Comparison of ENCODE assay signal across 25 cellular contexts in genomic region chr2:206823178-206823577, GRCh38. TPM values are rescaled to one million over a fixed set of nuclear protein-coding genes. Genes with fewer than 3 reads are reported as not detected.
A peak's percentile ranks its signal among the peaks of the same experiment; 100 is the strongest.
DNase-seq lines count a peak whose midpoint lies in the region; ATAC-seq and TF ChIP-seq lines count a peak whose summit lies in the region.
"Had no signal": no experiment of that assay in that cellular context is flagged by ENCODE, and none has a peak within 500 bp of the region (broad histone marks: within the 10 kb centered on the region; RNA-seq: fewer than 3 reads in every experiment).

No MANE protein-coding gene starts in this region.

- H3K4me3 Mint-ChIP-seq in neural crest cell: no peak overlapping the region
- no peak overlapping the region for H3K4me3 Mint-ChIP-seq in activated CD4-positive, alpha-beta memory T cell treated with anti-CD3 and anti-CD28 coated beads for 36 hours
- H3K4me3 Mint-ChIP-seq: activated T-cell treated with anti-CD3 and anti-CD28 coated beads, Interleukin-2, amount 50 U/mL, for 72 hours; CD8-positive, alpha-beta T cell; stimulated activated memory B cell treated with anti-CD40 and anti-IgM and Interleukin-4, amounts not matched to agents 10 μg/mL and 1 μg/mL and 100 μg/mL, for 72 hours had no signal

- POLR2A ChIA-PET in activated CD4-positive, alpha-beta memory T cell treated with anti-CD3 and anti-CD28 coated beads for 36 hours (lab: Charles Lee): no interaction called here

- in situ Hi-C loops in transverse colon (cut with MboI; ENCODE audit: low pct_ligation_motif_present in 1 of 4, low pct_unique_long_range_greater_than_20kb in 1 of 4, low sequenced_read_pairs in 3 of 4): no loop called here

- no peaks in the 10 kb centered on the region for H3K27me3 Mint-ChIP-seq in neural crest cell (ENCODE audit: low read depth)
- no peaks in the 10 kb centered on the region for H3K27me3 Mint-ChIP-seq in activated CD4-positive, alpha-beta memory T cell treated with anti-CD3 and anti-CD28 coated beads for 36 hours
- H3K27me3 Mint-ChIP-seq: stimulated activated memory B cell treated with anti-CD40 and anti-IgM and Interleukin-4, amounts not matched to agents 10 μg/mL and 1 μg/mL and 100 μg/mL, for 72 hours had no signal

- CTCF ChIA-PET in activated CD4-positive, alpha-beta memory T cell treated with anti-CD3 and anti-CD28 coated beads for 36 hours (lab: Charles Lee): interaction anchor here (0.8 kb wide), 1 partner anchor 650 kb away, joined by 3 read pairs; no protein-coding TSS in a partner anchor

- TF ChIP-seq EP300 in transverse colon (IDR thresholded peaks at IDR 0.05; ENCODE audit: low read depth): peak; percentile 37

- intact Hi-C loops in left ventricle myocardium inferior (cut with micrococcal nuclease) (no loop called here), transverse colon (cut with DNase I; ENCODE audit: low total_unique reads) (no loop called here), spleen (cut with DNase I; ENCODE audit: low total_unique reads) (no loop called here), mucosa of descending colon (cut with DNase I, micrococcal nuclease) (no loop called here)
- intact Hi-C loops in activated CD4-positive, alpha-beta memory T cell treated with anti-CD3 and anti-CD28 coated beads for 36 hours (cut with micrococcal nuclease): no loop called here

- no peaks in the 10 kb centered on the region for H3K9me3 ChIP-seq in left ventricle myocardium inferior (replicated peaks)
- no peaks in the 10 kb centered on the region for H3K9me3 ChIP-seq in transverse colon
- H3K9me3 ChIP-seq in spleen: no peaks in the 10 kb centered on the region
- H3K9me3 ChIP-seq in mucosa of descending colon: no peaks in the 10 kb centered on the region
- H3K9me3 ChIP-seq: esophagus squamous epithelium had no signal

- DNase-seq in left ventricle myocardium inferior: no peak
- DNase-seq in neural crest cell (ENCODE audit: low read depth, low spot score): no peak
- no peak for DNase-seq in transverse colon
- DNase-seq in spleen: no peak
- no peak for DNase-seq in mucosa of descending colon
- DNase-seq in activated CD4-positive, alpha-beta memory T cell treated with anti-CD3 and anti-CD28 coated beads for 36 hours: no peak
- DNase-seq: activated CD4-positive, alpha-beta T cell treated with anti-CD3 and anti-CD28 coated beads for 1 hour; activated naive CD4-positive, alpha-beta T cell treated with anti-CD3 and anti-CD28 coated beads, Interleukin-2, amount 50 U/mL, for 16 hours; activated T-cell treated with anti-CD3 and anti-CD28 coated beads, Interleukin-2, amount 50 U/mL, for 72 hours; aorta; CD8-positive, alpha-beta T cell; cerebellar nuclear complex; DMS79; effector CD8-positive, alpha-beta T cell; esophagus squamous epithelium; NCI-H1092 treated with DMSO at 0.1 percent for 48 hours; NCI-H2029 treated with DMSO at 0.1 percent for 48 hours; NCI-H446 treated with DMSO at 0.1 percent for 48 hours; RPMI8226; stimulated activated CD4-positive, alpha-beta T cell treated with anti-CD3 and anti-CD28 coated beads, Interleukin-1b, Interleukin-23, amount 100 ng/mL, for 48 hours; T-helper 9 cell had no signal

- peaks cover 8% of the 10 kb centered on the region for H3K4me1 Mint-ChIP-seq in neural crest cell
- no peaks in the 10 kb centered on the region for H3K4me1 Mint-ChIP-seq in activated CD4-positive, alpha-beta memory T cell treated with anti-CD3 and anti-CD28 coated beads for 36 hours (ENCODE audit: low read depth)
- H3K4me1 Mint-ChIP-seq: stimulated activated memory B cell treated with anti-CD40 and anti-IgM and Interleukin-4, amounts not matched to agents 10 μg/mL and 1 μg/mL and 100 μg/mL, for 72 hours had no signal

- H3K9me3 Mint-ChIP-seq in neural crest cell: no peaks in the 10 kb centered on the region
- H3K9me3 Mint-ChIP-seq in activated CD4-positive, alpha-beta memory T cell treated with anti-CD3 and anti-CD28 coated beads for 36 hours: no peaks in the 10 kb centered on the region
- H3K9me3 Mint-ChIP-seq: activated T-cell treated with anti-CD3 and anti-CD28 coated beads, Interleukin-2, amount 50 U/mL, for 72 hours; CD8-positive, alpha-beta T cell; stimulated activated memory B cell treated with anti-CD40 and anti-IgM and Interleukin-4, amounts not matched to agents 10 μg/mL and 1 μg/mL and 100 μg/mL, for 72 hours had no signal

- H3K36me3 Mint-ChIP-seq in neural crest cell (ENCODE audit: low read depth): no peaks in the 10 kb centered on the region
- no peaks in the 10 kb centered on the region for H3K36me3 Mint-ChIP-seq in activated CD4-positive, alpha-beta memory T cell treated with anti-CD3 and anti-CD28 coated beads for 36 hours
- H3K36me3 Mint-ChIP-seq: CD8-positive, alpha-beta T cell had no signal

- H3K4me3 ChIP-seq in left ventricle myocardium inferior: peak overlapping the region; percentile 38
- no peak overlapping the region for H3K4me3 ChIP-seq in transverse colon
- H3K4me3 ChIP-seq in spleen: no peak overlapping the region
- H3K4me3 ChIP-seq in mucosa of descending colon: no peak overlapping the region
- H3K4me3 ChIP-seq: esophagus squamous epithelium, lung had no signal

- TF ChIP-seq POLR2A in transverse colon (IDR thresholded peaks at IDR 0.05): no peak
- no peak for TF ChIP-seq POLR2A in spleen (IDR thresholded peaks at IDR 0.05)

- WGBS in transverse colon (ENCODE audit: low coverage in 1 of 2), 2 donors: 47 to 66% methylated on average over 6 of the region's 6 CpGs
- 70 to 79% (median 75%) methylated on average over 6 of the region's 6 CpGs for WGBS in spleen, 5 donors

- H3K27ac Mint-ChIP-seq in neural crest cell (ENCODE audit: unreplicated experiment): peak overlapping the region; percentile 6
- H3K27ac Mint-ChIP-seq in activated CD4-positive, alpha-beta memory T cell treated with anti-CD3 and anti-CD28 coated beads for 36 hours: no peak overlapping the region
- H3K27ac Mint-ChIP-seq: activated T-cell treated with anti-CD3 and anti-CD28 coated beads, Interleukin-2, amount 50 U/mL, for 72 hours; CD8-positive, alpha-beta T cell; stimulated activated memory B cell treated with anti-CD40 and anti-IgM and Interleukin-4, amounts not matched to agents 10 μg/mL and 1 μg/mL and 100 μg/mL, for 72 hours had no signal

- H3K27me3 ChIP-seq in left ventricle myocardium inferior (ENCODE audit: low read depth): no peaks in the 10 kb centered on the region
- no peaks in the 10 kb centered on the region for H3K27me3 ChIP-seq in transverse colon
- H3K27me3 ChIP-seq in spleen (replicated peaks in 1 of 7): no peaks in the 10 kb centered on the region
- H3K27me3 ChIP-seq: esophagus squamous epithelium had no signal

- TF ChIP-seq CTCF in VCaP (conservative IDR thresholded peaks at IDR 0.05) (no peak), left ventricle myocardium inferior (IDR thresholded peaks at IDR 0.05; ENCODE audit: borderline replicate concordance) (no peak), neural crest cell (conservative IDR thresholded peaks at IDR 0.05) (no peak), transverse colon (IDR thresholded peaks at IDR 0.05) (no peak), spleen (IDR thresholded peaks at IDR 0.05 in 8 of 11, conservative IDR thresholded peaks at IDR 0.05 in 3 of 11) (no peak), mucosa of descending colon (IDR thresholded peaks at IDR 0.05) (no peak)

- peak overlapping the region; percentile 83 for H3K27ac ChIP-seq in VCaP
- peak overlapping the region; percentile 88 for H3K27ac ChIP-seq in left ventricle myocardium inferior (replicated peaks)
- no peak overlapping the region for H3K27ac ChIP-seq in transverse colon
- H3K27ac ChIP-seq in spleen: peak overlapping the region in 4 of 8 donors; percentile 6 to 52 (median 24)

- H3K4me1 ChIP-seq in left ventricle myocardium inferior (peaks cover 27% of the 10 kb centered on the region), transverse colon (peaks cover 0 to 2% (median 0%) of the 10 kb centered on the region in 4 donors), spleen (peaks cover 0 to 5% (median 0%) of the 10 kb centered on the region in 6 donors), mucosa of descending colon (ENCODE audit: low read depth) (no peaks in the 10 kb centered on the region)

- ATAC-seq in GM21360 (IDR thresholded peaks at IDR 0.05; ENCODE audit: unreplicated experiment) (no peak), mucosa of descending colon (no peak)
- ATAC-seq: activated T-cell treated with anti-CD3 and anti-CD28 coated beads, Interleukin-2, amount 50 U/mL, for 72 hours; CD8-positive, alpha-beta T cell; stimulated activated memory B cell treated with anti-CD40 and anti-IgM and Interleukin-4, amounts not matched to agents 10 μg/mL and 1 μg/mL and 100 μg/mL, for 72 hours had no signal

- H3K36me3 ChIP-seq in left ventricle myocardium inferior (no peaks in the 10 kb centered on the region), transverse colon (no peaks in the 10 kb centered on the region), spleen (no peaks in the 10 kb centered on the region), mucosa of descending colon (ENCODE audit: low read depth) (no peaks in the 10 kb centered on the region)
- H3K36me3 ChIP-seq: esophagus squamous epithelium had no signal

RNA-seq across cellular contexts. Expression of gene FASTKD2, which starts 57.8 kb away (rescaled TPM):
- total RNA-seq in left ventricle myocardium inferior: 39.9 TPM
- total RNA-seq in neural crest cell: 26.3 and 27.5 TPM in 2 replicates
- 10 to 100 TPM in 3 of 4 donors, 1 to 10 TPM in 1; 6.8 to 24.9 (median 21.1) TPM for total RNA-seq in transverse colon
- total RNA-seq in spleen: 10 to 100 TPM; 17.0 to 27.1 (median 24.6) TPM
- 10 to 100 TPM in 1 of 3 donors, 1 to 10 TPM in 2; 8.9 to 10.1 (median 9.0) TPM for polyA plus RNA-seq in spleen
- 10 to 100 TPM; 19.3 to 23.3 (median 21.7) TPM for total RNA-seq in mucosa of descending colon
- total RNA-seq in activated CD4-positive, alpha-beta memory T cell treated with anti-CD3 and anti-CD28 coated beads for 36 hours: 10 to 100 TPM; 31.3 to 32.0 TPM

RNA-seq across cellular contexts. Expression of gene MDH1B, which starts 58.0 kb away (rescaled TPM):
- total RNA-seq in left ventricle myocardium inferior (0.69 TPM), neural crest cell (2.0 and 4.6 TPM in 2 replicates), transverse colon (100 to 1,000 TPM in 1 of 4 donors, under 1 TPM in 2, not detected in 1; 0.55 to 365 (median 0.79) TPM), spleen (1 to 10 TPM in 2 of 7 donors, under 1 TPM in 3, not detected in 2; 0.22 to 2.4 (median 0.37) TPM), mucosa of descending colon (under 1 TPM; 0.26 to 0.60 (median 0.34) TPM)
- under 1 TPM; 0.10 to 0.35 (median 0.27) TPM for polyA plus RNA-seq in spleen
- total RNA-seq in activated CD4-positive, alpha-beta memory T cell treated with anti-CD3 and anti-CD28 coated beads for 36 hours: under 1 TPM; 0.74 to 0.87 TPM

Comparison
In these comparisons a context has a peak if more than half of its experiments do, and no peak if none do; other contexts are left out.
1. H3K27ac ChIP-seq: peak in VCaP (single experiment) and left ventricle myocardium inferior (single experiment); none in transverse colon (0 of 4).